17 cellular contexts compared by ENCODE assay signal in the genomic region with DNA sequence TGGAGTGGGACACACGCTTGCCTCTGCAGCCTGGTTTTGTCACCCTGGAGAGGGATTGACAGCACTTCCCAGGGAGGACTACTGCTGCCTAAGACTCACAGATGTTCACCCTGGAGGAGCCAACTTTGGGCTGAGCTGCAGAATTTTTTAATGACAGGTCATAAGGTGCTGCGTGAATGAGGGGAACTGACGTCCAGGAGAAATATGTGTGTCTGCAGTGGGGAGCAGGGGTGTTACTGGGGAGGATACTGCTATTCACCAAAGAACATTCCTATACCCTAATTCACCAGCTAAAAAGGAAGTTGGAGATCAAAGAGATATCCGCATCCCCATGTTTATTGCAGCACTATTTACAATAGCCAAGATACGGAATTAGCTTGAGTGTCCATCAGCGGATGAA.
A peak's percentile ranks its signal among the peaks of the same experiment; 100 is the strongest.
DNase-seq lines count a peak whose midpoint lies in the region; ATAC-seq and TF ChIP-seq lines count a peak whose summit lies in the region.
"Had no signal": no experiment of that assay in that cellular context is flagged by ENCODE, and none has a peak within 500 bp of the region (broad histone marks: within the 10 kb centered on the region; RNA-seq: fewer than 3 reads in every experiment).

No MANE protein-coding gene starts in this region.

- no peaks in the 10 kb centered on the region for H3K9me2 ChIP-seq in PC-3 (replicated peaks; ENCODE audit: low read length)

- H3K36me3 Mint-ChIP-seq in neural crest cell (ENCODE audit: low read depth), result peaks cover under 1% of the 10 kb centered on the region

- H3K4me2 ChIP-seq in PC-3 (ENCODE audit: low read length), result peak overlapping the region; percentile 18; the same call in 1 of the 2 replicates

- H4K20me1 ChIP-seq in PC-3 (ENCODE audit: low read length), result no peaks in the 10 kb centered on the region

- peak overlapping the region; percentile 57 for H3K27ac ChIP-seq in PC-3 (ENCODE audit: low read length)
- H3K27ac ChIP-seq: BLaER1 treated with 17β-estradiol and CSF1 and Interleukin-3, amounts not matched to agents 10 nM and 100 nM; cardiac muscle cell; skin epidermis; upper lobe of left lung had no signal

- no peaks in the 10 kb centered on the region for H3F3A ChIP-seq in PC-3 (ENCODE audit: low read length, unreplicated experiment)

- no peaks in the 10 kb centered on the region for H3K9me3 ChIP-seq in PC-3 (ENCODE audit: low read length)
- H3K9me3 ChIP-seq: BLaER1 treated with 17β-estradiol and CSF1 and Interleukin-3, amounts not matched to agents 10 nM and 100 nM; upper lobe of left lung had no signal

- no peaks in the 10 kb centered on the region for H3K79me2 ChIP-seq in PC-3 (ENCODE audit: low read length)

- POLR2A ChIA-PET in PC-3 (lab: Charles Lee; ENCODE audit: unreplicated experiment), result interaction anchor here (0.5 kb wide), 1 partner anchor 366 kb away, joined by 6 read pairs; no protein-coding TSS in a partner anchor

- no TSS peak for BruUV-seq in PC-3 (replicated peaks; lab: Mats Ljungman, UMichigan)

- no peaks in the 10 kb centered on the region for H3K36me3 ChIP-seq in PC-3 (ENCODE audit: low read depth, low read length)
- H3K36me3 ChIP-seq: cardiac muscle cell, upper lobe of left lung had no signal

- ATAC-seq in PC-3 (peak; percentile 81), HG02852 (IDR thresholded peaks at IDR 0.05; ENCODE audit: unreplicated experiment) (no peak)

- H3K27ac Mint-ChIP-seq in neural crest cell (ENCODE audit: unreplicated experiment), result peak overlapping the region; percentile 32
- H3K27ac Mint-ChIP-seq: activated naive CD4-positive, alpha-beta T cell treated with anti-CD3 and anti-CD28 coated beads, Interleukin-2, amount 10 ng/mL, durations not matched to agents 7 days and 5 days had no signal

- peak; percentile 97 for DNase-seq in EL
- DNase-seq in PC-3, result peak; percentile 84
- DNase-seq in dermis blood vessel endothelial cell, result peak; percentile 94
- DNase-seq in neural crest cell (ENCODE audit: low read depth, low spot score), result no peak
- no peak for DNase-seq in NCI-H146 treated with DMSO at 0.1 percent for 48 hours (lab: John Stamatoyannopoulos, UW; ENCODE audit: unreplicated experiment)
- no peak for DNase-seq in cortex of kidney (lab: John Stamatoyannopoulos, UW)
- DNase-seq in NCI-H510A (lab: John Stamatoyannopoulos, UW), result no peak
- DNase-seq: activated naive CD4-positive, alpha-beta T cell treated with anti-CD3 and anti-CD28 coated beads, Interleukin-2, amount 10 ng/mL, durations not matched to agents 7 days and 5 days; DMS53; glutamatergic neuron; kidney; NCI-H2107; upper lobe of left lung had no signal

- H3K4me1 Mint-ChIP-seq in neural crest cell, result peaks cover 5% of the 10 kb centered on the region
- H3K4me1 Mint-ChIP-seq: activated naive CD4-positive, alpha-beta T cell treated with anti-CD3 and anti-CD28 coated beads, Interleukin-2, amount 10 ng/mL, durations not matched to agents 7 days and 5 days had no signal

- no peak overlapping the region for H3K4me3 Mint-ChIP-seq in neural crest cell
- H3K4me3 Mint-ChIP-seq: activated naive CD4-positive, alpha-beta T cell treated with anti-CD3 and anti-CD28 coated beads, Interleukin-2, amount 10 ng/mL, durations not matched to agents 7 days and 5 days had no signal

- no peak overlapping the region for H3K4me3 ChIP-seq in PC-3 (ENCODE audit: low read length)
- H3K4me3 ChIP-seq: BLaER1 treated with 17β-estradiol and CSF1 and Interleukin-3, amounts not matched to agents 10 nM and 100 nM; cardiac muscle cell; skin epidermis; upper lobe of left lung had no signal

- H2AFZ ChIP-seq in PC-3 (ENCODE audit: low read length), result no peak overlapping the region

- no peaks in the 10 kb centered on the region for H3K27me3 Mint-ChIP-seq in neural crest cell (ENCODE audit: low read depth)
- H3K27me3 Mint-ChIP-seq: activated naive CD4-positive, alpha-beta T cell treated with anti-CD3 and anti-CD28 coated beads, Interleukin-2, amount 10 ng/mL, durations not matched to agents 7 days and 5 days had no signal

- H3K4me1 ChIP-seq in PC-3 (ENCODE audit: insufficient read depth, low read length), result peaks cover 16% of the 10 kb centered on the region

- H3K9me3 Mint-ChIP-seq in neural crest cell, result no peaks in the 10 kb centered on the region
- H3K9me3 Mint-ChIP-seq: activated naive CD4-positive, alpha-beta T cell treated with anti-CD3 and anti-CD28 coated beads, Interleukin-2, amount 10 ng/mL, durations not matched to agents 7 days and 5 days had no signal

- H3K27me3 ChIP-seq in PC-3 (ENCODE audit: low read length), result no peaks in the 10 kb centered on the region
- H3K27me3 ChIP-seq: BLaER1 treated with 17β-estradiol and CSF1 and Interleukin-3, amounts not matched to agents 10 nM and 100 nM; cardiac muscle cell; upper lobe of left lung had no signal

- H3K9ac ChIP-seq in PC-3 (ENCODE audit: low read length), result no peak overlapping the region
- H3K9ac ChIP-seq: BLaER1 treated with 17β-estradiol and CSF1 and Interleukin-3, amounts not matched to agents 10 nM and 100 nM had no signal

- intact Hi-C loops in PC-3 (cut with micrococcal nuclease), result no loop called here

- no peak for TF ChIP-seq CTCF in PC-3 (conservative IDR thresholded peaks at IDR 0.05; ENCODE audit: low read depth, low read length)
- no peak for TF ChIP-seq CTCF in neural crest cell (conservative IDR thresholded peaks at IDR 0.05)

- CTCF ChIA-PET in PC-3 (lab: Charles Lee), result interaction anchor here (0.7 to 1.6 kb wide), 2 partner anchors 14 to 52 kb away, joined by 3 to 4 read pairs; no protein-coding TSS in a partner anchor

Comparison
In these comparisons a context has a peak if more than half of its experiments do, and no peak if none do; other contexts are left out.
1. DNase-seq: peak in EL (single experiment), PC-3 (single experiment) and dermis blood vessel endothelial cell (single experiment); none in neural crest cell (single experiment), NCI-H146 treated with DMSO at 0.1 percent for 48 hours (single experiment), cortex of kidney (single experiment) and NCI-H510A (single experiment).